In the genomic region with DNA sequence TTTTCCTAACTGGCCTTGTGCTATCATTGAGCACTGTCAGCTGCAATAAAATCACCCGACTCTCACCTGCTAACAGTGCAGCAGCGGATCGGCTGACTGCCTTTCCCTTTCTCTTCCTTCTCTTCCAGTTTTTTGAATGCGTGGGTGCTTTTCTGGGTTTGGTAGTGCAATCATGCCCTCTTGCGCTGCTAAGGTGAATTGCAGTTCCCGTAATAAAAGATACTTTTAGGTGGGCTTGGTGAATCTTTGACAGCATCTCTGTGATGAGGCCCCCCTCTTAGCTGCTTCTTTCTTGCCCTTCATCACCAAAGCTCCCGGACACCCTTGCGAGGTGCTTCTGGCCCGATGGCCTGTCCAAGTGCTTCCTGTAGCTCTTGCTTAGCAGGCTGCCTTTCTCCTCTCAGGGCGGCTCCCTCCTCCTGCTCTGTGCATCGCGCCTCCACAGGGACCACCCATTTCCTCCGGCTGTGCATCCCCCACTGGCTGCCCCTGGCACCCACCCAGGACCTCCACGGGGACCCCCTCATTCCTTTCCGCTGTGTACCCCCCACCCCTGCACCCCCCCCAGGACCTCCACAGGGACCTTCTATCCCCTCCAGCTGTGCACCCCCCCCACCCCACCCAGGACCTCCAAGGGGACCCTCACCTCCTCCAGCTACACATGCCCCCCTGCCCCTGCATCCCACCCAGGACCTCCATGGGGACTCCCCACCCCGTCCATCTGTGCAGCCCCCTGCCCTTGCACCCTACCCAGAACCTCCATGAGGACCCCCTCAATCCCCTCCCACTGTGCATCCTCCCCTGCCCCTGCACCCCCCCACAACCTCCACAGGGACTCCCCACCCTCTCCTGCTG, we compare ENCODE assay signal across 9 cellular contexts. TPM values are rescaled to one million over a fixed set of nuclear protein-coding genes. Genes with fewer than 3 reads are reported as not detected.
DNase-seq lines count a peak whose midpoint lies in the region; ATAC-seq and TF ChIP-seq lines count a peak whose summit lies in the region.
"Had no signal": no experiment of that assay in that cellular context is flagged by ENCODE, and none has a peak within 500 bp of the region (broad histone marks: within the 10 kb centered on the region; RNA-seq: fewer than 3 reads in every experiment).

No MANE protein-coding gene starts in this region.

- no peaks in the 10 kb centered on the region for H4K20me1 ChIP-seq in OCI-LY1 (ENCODE audit: insufficient read depth, low read length)

- no peaks in the 10 kb centered on the region for H3K27me3 ChIP-seq in CD8-positive, alpha-beta T cell (ENCODE audit: insufficient read depth, low read length)
- H3K27me3 ChIP-seq in OCI-LY1 (ENCODE audit: insufficient read depth, low read length) (0 out of 2 replicates have a peak, but pooled peaks cover 17% of the 10 kb centered on the region), uterus (no peaks in the 10 kb centered on the region)

- no peak overlapping the region for H3K4me3 ChIP-seq in CD8-positive, alpha-beta T cell (ENCODE audit: low read depth, low read length)
- H3K4me3 ChIP-seq in OCI-LY1 (ENCODE audit: low read depth, low read length, poor library complexity, severe bottlenecking) (no peak overlapping the region), fibroblast of villous mesenchyme (ENCODE audit: low read depth, low read length) (peak overlapping the region; percentile 34), uterus (peak overlapping the region in 1 of 2 donors; percentile 17)
- H3K4me3 ChIP-seq: SJSA1 had no signal

- CTCF ChIA-PET in CD8-positive, alpha-beta T cell (lab: Charles Lee): interaction anchor here (0.6 to 6.8 kb wide), 33 partner anchors 8 to 1448 kb away, joined by 3 to 39 read pairs (median 4); partner anchors contain the start of gene RPL32

- no peak for TF ChIP-seq POLR2A in uterus (IDR thresholded peaks at IDR 0.05)

- no peaks in the 10 kb centered on the region for H3K9me2 ChIP-seq in OCI-LY1 (ENCODE audit: low read depth, low read length)

- no peaks in the 10 kb centered on the region for H3K9me3 Mint-ChIP-seq in CD8-positive, alpha-beta T cell

- no peak overlapping the region for H3K27ac Mint-ChIP-seq in CD8-positive, alpha-beta T cell

- no peak overlapping the region for H3K4me2 ChIP-seq in OCI-LY1 (ENCODE audit: low read length)

- H3K79me2 ChIP-seq in OCI-LY1 (ENCODE audit: insufficient read depth, low read length): no peaks in the 10 kb centered on the region

- ATAC-seq in CD8-positive, alpha-beta T cell: peak; percentile 81
- ATAC-seq in HG03342 (IDR thresholded peaks at IDR 0.05; ENCODE audit: unreplicated experiment): no peak

- peak; percentile 93 for TF ChIP-seq CTCF in CD8-positive, alpha-beta T cell (IDR thresholded peaks at IDR 0.05)
- peak; percentile 91 for TF ChIP-seq CTCF in OCI-LY1 (IDR thresholded peaks at IDR 0.05; ENCODE audit: low read length)
- peak; percentile 93 for TF ChIP-seq CTCF in fibroblast of villous mesenchyme (IDR thresholded peaks at IDR 0.05; ENCODE audit: insufficient read depth, low read depth, low read length)
- peak; percentile 90 to 95 (median 92) for TF ChIP-seq CTCF in uterus (IDR thresholded peaks at IDR 0.05)

- no peak overlapping the region for H3K27ac ChIP-seq in CD8-positive, alpha-beta T cell (ENCODE audit: low read depth, low read length)
- H3K27ac ChIP-seq in OCI-LY1 (ENCODE audit: low read depth, low read length, poor library complexity, severe bottlenecking) (no peak overlapping the region), uterus (no peak overlapping the region)
- H3K27ac ChIP-seq: SJSA1 had no signal

- peaks cover 16% of the 10 kb centered on the region for H3K27me3 Mint-ChIP-seq in CD8-positive, alpha-beta T cell (ENCODE audit: low read depth)

- no peaks in the 10 kb centered on the region for H3K9me3 ChIP-seq in CD8-positive, alpha-beta T cell (ENCODE audit: low read length)
- H3K9me3 ChIP-seq in OCI-LY1 (ENCODE audit: low read length) (no peaks in the 10 kb centered on the region), uterus (no peaks in the 10 kb centered on the region)
- H3K9me3 ChIP-seq: SJSA1 had no signal

- no peaks in the 10 kb centered on the region for H3K36me3 ChIP-seq in CD8-positive, alpha-beta T cell (ENCODE audit: insufficient read depth, low read length)
- H3K36me3 ChIP-seq in OCI-LY1 (ENCODE audit: insufficient read depth, low read length) (no peaks in the 10 kb centered on the region), uterus (no peaks in the 10 kb centered on the region)
- H3K36me3 ChIP-seq: SJSA1 had no signal

- H3K4me1 Mint-ChIP-seq in CD8-positive, alpha-beta T cell (ENCODE audit: low read depth): peaks cover 10% of the 10 kb centered on the region

- H3K9ac ChIP-seq in OCI-LY1 (ENCODE audit: low read length): no peak overlapping the region

- H3K4me1 ChIP-seq in CD8-positive, alpha-beta T cell (ENCODE audit: insufficient read depth, low read length): peaks cover 7% of the 10 kb centered on the region
- H3K4me1 ChIP-seq in OCI-LY1 (ENCODE audit: insufficient read depth, low read length, severe bottlenecking) (no peaks in the 10 kb centered on the region), uterus (peaks cover 0 to 6% of the 10 kb centered on the region in 2 donors)

- POLR2A ChIA-PET in CD8-positive, alpha-beta T cell (lab: Charles Lee): no interaction called here

- peak overlapping the region; percentile 56 for H3K4me3 Mint-ChIP-seq in CD8-positive, alpha-beta T cell

- DNase-seq in CD8-positive, alpha-beta T cell: peak in 3 of 7 experiments; percentile 46 to 64 (median 47)
- DNase-seq in HuH-7 (ENCODE audit: low spot score) (peak; percentile 95), fibroblast of villous mesenchyme (ENCODE audit: low read depth) (peak; percentile 70), non-pigmented ciliary epithelial cell (ENCODE audit: low read depth) (peak; percentile 20), uterus (peak; percentile 44 to 52)
- DNase-seq in activated effector memory CD4-positive, alpha-beta T cell treated with anti-CD3 and anti-CD28 coated beads, Interleukin-2, amount 50 U/mL, for 16 hours: peak; percentile 73

- H2AFZ ChIP-seq in OCI-LY1 (ENCODE audit: low read length): no peak overlapping the region

- intact Hi-C loops in CD8-positive, alpha-beta T cell (cut with DNase I, micrococcal nuclease): loop anchor here (1.0 to 5.0 kb wide), 5 partner anchors 24 to 757 kb away; no protein-coding TSS in a partner anchor
- intact Hi-C loops in uterus (cut with DNase I; ENCODE audit: low total_unique reads): loop anchor here (10.0 kb wide), 1 partner anchor 103 kb away; no protein-coding TSS in a partner anchor

- H3F3A ChIP-seq in OCI-LY1 (ENCODE audit: insufficient read depth, low read length): no peaks in the 10 kb centered on the region

- H3K36me3 Mint-ChIP-seq in CD8-positive, alpha-beta T cell: peaks cover 3% of the 10 kb centered on the region

RNA-seq across cellular contexts. Expression of gene RPL32, which starts 50.8 kb away (rescaled TPM):
- 1,000 to 10,000 TPM; 4,188 to 4,224 TPM for total RNA-seq in CD8-positive, alpha-beta T cell
- total RNA-seq in fibroblast of villous mesenchyme (409 and 739 TPM in 2 replicates), uterus (1,000 to 10,000 TPM in 3 of 4 donors, 100 to 1,000 TPM in 1; 538 to 9,435 (median 3,478) TPM)
